ENCODE assay signal across 8 cellular contexts in genomic region chr5:140362875-140363630, GRCh38. TPM values are rescaled to one million over a fixed set of nuclear protein-coding genes. Genes with fewer than 3 reads are reported as not detected.
DNase-seq lines count a peak whose midpoint lies in the region; ATAC-seq and TF ChIP-seq lines count a peak whose summit lies in the region.

No MANE protein-coding gene starts in this region.

- WGBS in lower leg skin, 2 donors, result 13 to 15% methylated on average over 27 to 28 of the region's 29 CpGs

- no peak overlapping the region for H3K27ac ChIP-seq in coronary artery

- TF ChIP-seq CTCF in coronary artery (IDR thresholded peaks at IDR 0.05) (peak; percentile 84), lower leg skin (IDR thresholded peaks at IDR 0.05) (peak in 2 of 3 donors; percentile 45 to 84)

- intact Hi-C loops in lower leg skin (cut with DNase I; ENCODE audit: low total_unique reads), result loop anchor here (10.0 kb wide), 1 partner anchor 272 kb away; the partner anchor contains the start of genes CD14 and TMCO6

- DNase-seq in NCI-H2081 (lab: John Stamatoyannopoulos, UW) (peak; percentile 32 to 42), NCI-H2081 treated with DMSO at 0.1 percent for 48 hours (lab: John Stamatoyannopoulos, UW) (no peak), NCI-H1694 treated with DMSO at 0.1 percent for 48 hours (lab: John Stamatoyannopoulos, UW) (peak; percentile 30), coronary artery (ENCODE audit: low spot score) (no peak), lower leg skin (ENCODE audit: low spot score in 2 of 2) (peak; percentile 59 to 95)
- peak; percentile 92 for DNase-seq in activated CD4-positive, alpha-beta T cell treated with anti-CD3 and anti-CD28 coated beads for 48 hours
- peak; percentile 70 to 77 (median 70) for DNase-seq in stimulated activated CD4-positive, alpha-beta T cell treated with anti-CD3 and anti-CD28 coated beads, TNF-alpha, amount 100 ng/mL, for 4 hours (ENCODE audit: low read depth in 3 of 3)

- peak overlapping the region; percentile 62 for H3K4me3 ChIP-seq in coronary artery
- H3K4me3 ChIP-seq in lower leg skin (ENCODE audit: low read depth, poor library complexity, severe bottlenecking), result no peak overlapping the region

- peak; percentile 91 for ATAC-seq in HG02642 (IDR thresholded peaks at IDR 0.05; ENCODE audit: poor library complexity, unreplicated experiment)

- no peak for TF ChIP-seq POLR2A in lower leg skin (IDR thresholded peaks at IDR 0.05)

RNA-seq across cellular contexts. Expression of gene SLC4A9, which starts 3.1 kb away (rescaled TPM):
- total RNA-seq in lower leg skin, result 1 to 10 TPM in 1 of 4 donors, under 1 TPM in 2, not detected in 1; 0.10 to 1.4 (median 0.38) TPM

RNA-seq across cellular contexts. Expression of gene HBEGF, which starts 16.6 kb away (rescaled TPM):
- 10 to 100 TPM; 16.6 to 24.3 (median 18.4) TPM for total RNA-seq in lower leg skin

RNA-seq across cellular contexts. Expression of gene ANKHD1, which starts 38.6 kb away (rescaled TPM):
- 100 to 1,000 TPM in 2 of 4 donors, 10 to 100 TPM in 2; 73.6 to 165 (median 101) TPM for total RNA-seq in lower leg skin

Comparison
In these comparisons a context has a peak if more than half of its experiments do, and no peak if none do; other contexts are left out.
1. DNase-seq: peak in NCI-H2081 (2 of 2), NCI-H1694 treated with DMSO at 0.1 percent for 48 hours (single experiment), activated CD4-positive, alpha-beta T cell treated with anti-CD3 and anti-CD28 coated beads for 48 hours (single experiment), lower leg skin (2 of 2) and stimulated activated CD4-positive, alpha-beta T cell treated with anti-CD3 and anti-CD28 coated beads, TNF-alpha, amount 100 ng/mL, for 4 hours (3 of 3); none in NCI-H2081 treated with DMSO at 0.1 percent for 48 hours (single experiment) and coronary artery (single experiment).